Comparison of ENCODE assay signal across 1 cellular context in the genomic region with DNA sequence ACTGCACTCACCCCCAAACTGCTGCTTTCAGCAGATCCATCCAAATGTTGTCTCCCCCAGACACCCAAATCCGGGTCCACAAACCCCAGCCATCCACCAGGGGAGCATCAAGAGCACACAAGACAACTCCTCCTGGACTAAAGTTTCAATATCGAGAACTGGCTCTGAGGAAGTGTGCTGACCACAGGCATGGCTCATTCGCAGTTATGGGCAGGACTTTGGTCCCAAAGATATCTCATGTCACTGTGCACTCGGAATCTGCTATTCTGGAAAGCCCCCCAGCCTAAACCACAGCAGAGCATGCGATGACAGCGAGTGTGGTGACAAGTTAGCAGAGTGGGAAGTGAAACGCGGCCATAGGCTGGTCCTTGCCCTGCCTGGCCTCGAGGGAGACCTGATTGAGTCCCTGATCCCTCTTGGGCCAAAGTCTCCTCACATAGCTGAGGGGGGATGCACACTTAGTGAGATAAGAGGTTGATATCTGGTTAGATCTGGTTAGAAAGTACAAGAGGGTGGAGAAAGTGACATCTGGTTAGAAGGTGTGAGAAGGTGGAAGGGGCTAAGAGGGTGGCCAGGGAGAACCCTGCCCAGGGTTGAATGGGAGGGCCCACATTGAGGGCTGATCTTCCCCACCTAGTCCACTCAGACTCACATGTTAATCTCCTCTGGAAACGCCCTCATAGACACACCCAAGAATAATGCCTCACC.
TF ChIP-seq lines count a peak whose summit lies in the region.

No MANE protein-coding gene starts in this region.

TF ChIP-seq in SK-N-SH, 30 proteins besides CTCF, POLR2A, EP300 and RAD21 (continued from another document):
- TF ChIP-seq, protein P1, sequence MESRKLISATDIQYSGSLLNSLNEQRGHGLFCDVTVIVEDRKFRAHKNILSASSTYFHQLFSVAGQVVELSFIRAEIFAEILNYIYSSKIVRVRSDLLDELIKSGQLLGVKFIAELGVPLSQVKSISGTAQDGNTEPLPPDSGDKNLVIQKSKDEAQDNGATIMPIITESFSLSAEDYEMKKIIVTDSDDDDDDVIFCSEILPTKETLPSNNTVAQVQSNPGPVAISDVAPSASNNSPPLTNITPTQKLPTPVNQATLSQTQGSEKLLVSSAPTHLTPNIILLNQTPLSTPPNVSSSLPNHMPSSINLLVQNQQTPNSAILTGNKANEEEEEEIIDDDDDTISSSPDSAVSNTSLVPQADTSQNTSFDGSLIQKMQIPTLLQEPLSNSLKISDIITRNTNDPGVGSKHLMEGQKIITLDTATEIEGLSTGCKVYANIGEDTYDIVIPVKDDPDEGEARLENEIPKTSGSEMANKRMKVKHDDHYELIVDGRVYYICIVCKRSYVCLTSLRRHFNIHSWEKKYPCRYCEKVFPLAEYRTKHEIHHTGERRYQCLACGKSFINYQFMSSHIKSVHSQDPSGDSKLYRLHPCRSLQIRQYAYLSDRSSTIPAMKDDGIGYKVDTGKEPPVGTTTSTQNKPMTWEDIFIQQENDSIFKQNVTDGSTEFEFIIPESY (IDR thresholded peaks at IDR 0.05; ENCODE audit: borderline replicate concordance, low read depth): no peak
- no peak for TF ChIP-seq NFIC (IDR thresholded peaks at IDR 0.05; ENCODE audit: borderline replicate concordance)
- no peak for TF ChIP-seq JUND (IDR thresholded peaks at IDR 0.05)
- TF ChIP-seq, protein P2, sequence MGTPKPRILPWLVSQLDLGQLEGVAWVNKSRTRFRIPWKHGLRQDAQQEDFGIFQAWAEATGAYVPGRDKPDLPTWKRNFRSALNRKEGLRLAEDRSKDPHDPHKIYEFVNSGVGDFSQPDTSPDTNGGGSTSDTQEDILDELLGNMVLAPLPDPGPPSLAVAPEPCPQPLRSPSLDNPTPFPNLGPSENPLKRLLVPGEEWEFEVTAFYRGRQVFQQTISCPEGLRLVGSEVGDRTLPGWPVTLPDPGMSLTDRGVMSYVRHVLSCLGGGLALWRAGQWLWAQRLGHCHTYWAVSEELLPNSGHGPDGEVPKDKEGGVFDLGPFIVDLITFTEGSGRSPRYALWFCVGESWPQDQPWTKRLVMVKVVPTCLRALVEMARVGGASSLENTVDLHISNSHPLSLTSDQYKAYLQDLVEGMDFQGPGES (IDR thresholded peaks at IDR 0.05; ENCODE audit: low read depth, low read length): no peak
- TF ChIP-seq NRF1 (IDR thresholded peaks at IDR 0.05; ENCODE audit: low read depth, low read length): no peak
- TF ChIP-seq GABPA (IDR thresholded peaks at IDR 0.05; ENCODE audit: low read depth): no peak
- TF ChIP-seq TCF12 (IDR thresholded peaks at IDR 0.05): no peak
